Comparison of ENCODE assay signal across 20 cellular contexts in the genomic region with DNA sequence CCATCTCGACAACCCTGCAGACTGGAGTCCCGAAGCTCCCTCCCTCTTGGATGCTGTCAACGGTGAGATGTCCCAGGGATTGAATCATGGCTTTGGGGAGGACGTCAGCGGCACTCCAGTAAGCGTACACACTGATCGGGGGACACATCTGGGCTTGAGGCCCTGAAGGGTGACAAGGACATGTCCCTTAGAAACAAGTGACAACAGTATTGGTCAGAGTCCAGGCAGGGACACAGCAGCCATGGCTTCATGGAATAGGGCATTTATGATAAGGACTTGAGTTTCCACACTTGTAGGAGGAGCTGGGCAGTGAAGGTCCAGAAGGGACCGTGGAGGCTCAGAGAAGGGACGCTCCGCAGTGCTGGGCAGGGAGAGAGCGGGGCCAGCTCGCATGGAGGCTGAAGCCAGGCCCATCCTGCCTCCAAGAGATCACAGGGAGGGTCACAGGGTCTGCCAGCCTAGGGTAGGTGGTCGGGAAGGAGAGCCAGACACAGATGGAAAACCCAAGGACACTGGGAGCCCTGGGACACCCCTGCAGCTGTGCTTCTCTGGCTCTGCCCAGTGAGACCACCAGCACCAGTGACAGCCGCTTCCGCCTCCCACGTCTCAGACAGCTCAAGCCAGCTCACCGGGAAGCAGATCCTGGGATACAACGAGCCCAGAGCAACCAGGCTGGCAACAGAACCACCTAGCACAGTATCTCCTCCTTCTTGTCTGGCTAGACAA. TPM values are rescaled to one million over a fixed set of nuclear protein-coding genes. Genes with fewer than 3 reads are reported as not detected.
"Had no signal": no experiment of that assay in that cellular context is flagged by ENCODE, and none has a peak within 500 bp of the region (broad histone marks: within the 10 kb centered on the region; RNA-seq: fewer than 3 reads in every experiment).

No MANE protein-coding gene starts in this region.

- H3K9me3 Mint-ChIP-seq: activated B cell treated with CpG ODN at 0.5 μM for 24 hours; activated naive CD4-positive, alpha-beta T cell treated with anti-CD3 and anti-CD28 coated beads, Interleukin-2, amount 50 U/mL, for 72 hours; stimulated activated naive B cell treated with anti-CD40 and anti-IgM and Interleukin-4, amounts not matched to agents 10 μg/mL and 1 μg/mL and 100 μg/mL, for 72 hours had no signal

- DNase-seq: activated B cell treated with CpG ODN at 0.5 μM for 24 hours; activated CD4-positive, alpha-beta T cell treated with anti-CD3 and anti-CD28 coated beads for 48 hours; caudate nucleus; colonic mucosa; effector CD4-positive, alpha-beta T cell; esophagus squamous epithelium; naive B cell; retina; stimulated activated CD4-positive, alpha-beta T cell treated with anti-CD3 and anti-CD28 coated beads, Interleukin-4, amount 100 ng/mL, for 1 hour; stimulated activated naive B cell treated with anti-CD40 and anti-IgM and Interleukin-4, amounts not matched to agents 10 μg/mL and 1 μg/mL and 100 μg/mL, for 72 hours had no signal

- H3K4me1 ChIP-seq: colonic mucosa had no signal

- H3K27me3 ChIP-seq: colonic mucosa, tibial nerve had no signal

- H3K4me3 ChIP-seq: colonic mucosa, esophagus squamous epithelium, tibial nerve had no signal

- H3K27ac ChIP-seq: colonic mucosa, esophagus squamous epithelium, neutrophil, tibial nerve had no signal

- H3K4me3 Mint-ChIP-seq: activated B cell treated with CpG ODN at 0.5 μM for 24 hours; naive B cell; stimulated activated naive B cell treated with anti-CD40 and anti-IgM and Interleukin-4, amounts not matched to agents 10 μg/mL and 1 μg/mL and 100 μg/mL, for 72 hours had no signal

- H3K36me3 Mint-ChIP-seq: activated naive CD4-positive, alpha-beta T cell treated with anti-CD3 and anti-CD28 coated beads, Interleukin-2, amount 50 U/mL, for 72 hours; stimulated activated naive B cell treated with anti-CD40 and anti-IgM and Interleukin-4, amounts not matched to agents 10 μg/mL and 1 μg/mL and 100 μg/mL, for 72 hours had no signal

- H3K9me3 ChIP-seq: colonic mucosa, esophagus squamous epithelium, neutrophil, tibial nerve had no signal

- H3K36me3 ChIP-seq: colonic mucosa, esophagus squamous epithelium, neutrophil, tibial nerve had no signal

- ATAC-seq: activated naive CD4-positive, alpha-beta T cell treated with anti-CD3 and anti-CD28 coated beads, Interleukin-2, amount 50 U/mL, for 72 hours; stimulated activated naive B cell treated with anti-CD40 and anti-IgM and Interleukin-4, amounts not matched to agents 10 μg/mL and 1 μg/mL and 100 μg/mL, for 72 hours had no signal

- H3K4me1 Mint-ChIP-seq: activated B cell treated with CpG ODN at 0.5 μM for 24 hours; naive B cell; stimulated activated naive B cell treated with anti-CD40 and anti-IgM and Interleukin-4, amounts not matched to agents 10 μg/mL and 1 μg/mL and 100 μg/mL, for 72 hours had no signal

- H3K27ac Mint-ChIP-seq: activated B cell treated with CpG ODN at 0.5 μM for 24 hours; activated naive CD4-positive, alpha-beta T cell treated with anti-CD3 and anti-CD28 coated beads, Interleukin-2, amount 50 U/mL, for 72 hours; naive B cell; stimulated activated naive B cell treated with anti-CD40 and anti-IgM and Interleukin-4, amounts not matched to agents 10 μg/mL and 1 μg/mL and 100 μg/mL, for 72 hours had no signal

RNA-seq across cellular contexts. Expression of a gene that starts 22.9 kb away (rescaled TPM):
- total RNA-seq: activated B cell treated with CpG ODN at 0.5 μM for 24 hours; activated naive CD4-positive, alpha-beta T cell treated with anti-CD3 and anti-CD28 coated beads, Interleukin-2, amount 50 U/mL, for 72 hours; colonic mucosa; endothelial cell of umbilical vein; esophagus squamous epithelium; fibroblast of villous mesenchyme; glomerular endothelial cell; lung microvascular endothelial cell; skeletal muscle tissue; subcutaneous adipose tissue; T-helper 2 cell treated with Interferon-gamma antibody and Interleukin-4, amounts not matched to agents 100 ng/mL and 5 ng/mL, for 36 hours; tibial nerve had no signal
- polyA plus RNA-seq: endothelial cell of umbilical vein had no signal
